Comparison of ENCODE assay signal across 2 cellular contexts in genomic region chr1:114208106-114208505, GRCh38.
TF ChIP-seq lines count a peak whose summit lies in the region.

No MANE protein-coding gene starts in this region.

TF ChIP-seq in GM23338, 12 proteins besides CTCF, POLR2A, EP300 and RAD21:
- TF ChIP-seq CREB1 (CRISPR knock-in tag; IDR thresholded peaks at IDR 0.05; ENCODE audit: low read depth) (no peak), STAT1 (IDR thresholded peaks at IDR 0.05; ENCODE audit: unreplicated experiment) (no peak), EZH2 (IDR thresholded peaks at IDR 0.05; ENCODE audit: low read depth, unreplicated experiment) (no peak), JUNB (IDR thresholded peaks at IDR 0.05; ENCODE audit: unreplicated experiment) (no peak), EZH2phosphoT487 (IDR thresholded peaks at IDR 0.05; ENCODE audit: unreplicated experiment) (no peak), ZNF114 (CRISPR knock-in tag; IDR thresholded peaks at IDR 0.05) (no peak), ZNF331 (CRISPR knock-in tag; IDR thresholded peaks at IDR 0.05; ENCODE audit: low read depth) (no peak), POLR2AphosphoS5 (IDR thresholded peaks at IDR 0.05; ENCODE audit: low read depth) (no peak), NANOG (IDR thresholded peaks at IDR 0.05; ENCODE audit: borderline replicate concordance) (no peak)
- TF ChIP-seq, protein P1, sequence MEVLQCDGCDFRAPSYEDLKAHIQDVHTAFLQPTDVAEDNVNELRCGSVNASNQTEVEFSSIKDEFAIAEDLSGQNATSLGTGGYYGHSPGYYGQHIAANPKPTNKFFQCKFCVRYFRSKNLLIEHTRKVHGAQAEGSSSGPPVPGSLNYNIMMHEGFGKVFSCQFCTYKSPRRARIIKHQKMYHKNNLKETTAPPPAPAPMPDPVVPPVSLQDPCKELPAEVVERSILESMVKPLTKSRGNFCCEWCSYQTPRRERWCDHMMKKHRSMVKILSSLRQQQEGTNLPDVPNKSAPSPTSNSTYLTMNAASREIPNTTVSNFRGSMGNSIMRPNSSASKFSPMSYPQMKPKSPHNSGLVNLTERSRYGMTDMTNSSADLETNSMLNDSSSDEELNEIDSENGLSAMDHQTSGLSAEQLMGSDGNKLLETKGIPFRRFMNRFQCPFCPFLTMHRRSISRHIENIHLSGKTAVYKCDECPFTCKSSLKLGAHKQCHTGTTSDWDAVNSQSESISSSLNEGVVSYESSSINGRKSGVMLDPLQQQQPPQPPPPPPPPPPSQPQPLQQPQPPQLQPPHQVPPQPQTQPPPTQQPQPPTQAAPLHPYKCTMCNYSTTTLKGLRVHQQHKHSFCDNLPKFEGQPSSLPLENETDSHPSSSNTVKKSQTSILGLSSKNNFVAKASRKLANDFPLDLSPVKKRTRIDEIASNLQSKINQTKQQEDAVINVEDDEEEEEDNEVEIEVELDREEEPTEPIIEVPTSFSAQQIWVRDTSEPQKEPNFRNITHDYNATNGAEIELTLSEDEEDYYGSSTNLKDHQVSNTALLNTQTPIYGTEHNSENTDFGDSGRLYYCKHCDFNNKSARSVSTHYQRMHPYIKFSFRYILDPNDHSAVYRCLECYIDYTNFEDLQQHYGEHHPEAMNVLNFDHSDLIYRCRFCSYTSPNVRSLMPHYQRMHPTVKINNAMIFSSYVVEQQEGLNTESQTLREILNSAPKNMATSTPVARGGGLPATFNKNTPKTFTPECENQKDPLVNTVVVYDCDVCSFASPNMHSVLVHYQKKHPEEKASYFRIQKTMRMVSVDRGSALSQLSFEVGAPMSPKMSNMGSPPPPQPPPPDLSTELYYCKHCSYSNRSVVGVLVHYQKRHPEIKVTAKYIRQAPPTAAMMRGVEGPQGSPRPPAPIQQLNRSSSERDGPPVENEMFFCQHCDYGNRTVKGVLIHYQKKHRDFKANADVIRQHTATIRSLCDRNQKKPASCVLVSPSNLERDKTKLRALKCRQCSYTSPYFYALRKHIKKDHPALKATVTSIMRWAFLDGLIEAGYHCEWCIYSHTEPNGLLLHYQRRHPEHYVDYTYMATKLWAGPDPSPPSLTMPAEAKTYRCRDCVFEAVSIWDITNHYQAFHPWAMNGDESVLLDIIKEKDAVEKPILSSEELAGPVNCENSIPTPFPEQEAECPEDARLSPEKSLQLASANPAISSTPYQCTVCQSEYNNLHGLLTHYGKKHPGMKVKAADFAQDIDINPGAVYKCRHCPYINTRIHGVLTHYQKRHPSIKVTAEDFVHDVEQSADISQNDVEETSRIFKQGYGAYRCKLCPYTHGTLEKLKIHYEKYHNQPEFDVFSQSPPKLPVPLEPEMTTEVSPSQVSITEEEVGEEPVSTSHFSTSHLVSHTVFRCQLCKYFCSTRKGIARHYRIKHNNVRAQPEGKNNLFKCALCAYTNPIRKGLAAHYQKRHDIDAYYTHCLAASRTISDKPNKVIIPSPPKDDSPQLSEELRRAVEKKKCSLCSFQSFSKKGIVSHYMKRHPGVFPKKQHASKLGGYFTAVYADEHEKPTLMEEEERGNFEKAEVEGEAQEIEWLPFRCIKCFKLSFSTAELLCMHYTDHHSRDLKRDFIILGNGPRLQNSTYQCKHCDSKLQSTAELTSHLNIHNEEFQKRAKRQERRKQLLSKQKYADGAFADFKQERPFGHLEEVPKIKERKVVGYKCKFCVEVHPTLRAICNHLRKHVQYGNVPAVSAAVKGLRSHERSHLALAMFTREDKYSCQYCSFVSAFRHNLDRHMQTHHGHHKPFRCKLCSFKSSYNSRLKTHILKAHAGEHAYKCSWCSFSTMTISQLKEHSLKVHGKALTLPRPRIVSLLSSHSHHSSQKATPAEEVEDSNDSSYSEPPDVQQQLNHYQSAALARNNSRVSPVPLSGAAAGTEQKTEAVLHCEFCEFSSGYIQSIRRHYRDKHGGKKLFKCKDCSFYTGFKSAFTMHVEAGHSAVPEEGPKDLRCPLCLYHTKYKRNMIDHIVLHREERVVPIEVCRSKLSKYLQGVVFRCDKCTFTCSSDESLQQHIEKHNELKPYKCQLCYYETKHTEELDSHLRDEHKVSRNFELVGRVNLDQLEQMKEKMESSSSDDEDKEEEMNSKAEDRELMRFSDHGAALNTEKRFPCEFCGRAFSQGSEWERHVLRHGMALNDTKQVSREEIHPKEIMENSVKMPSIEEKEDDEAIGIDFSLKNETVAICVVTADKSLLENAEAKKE (CRISPR knock-in tag; IDR thresholded peaks at IDR 0.05), result no peak
- TF ChIP-seq, protein P2, sequence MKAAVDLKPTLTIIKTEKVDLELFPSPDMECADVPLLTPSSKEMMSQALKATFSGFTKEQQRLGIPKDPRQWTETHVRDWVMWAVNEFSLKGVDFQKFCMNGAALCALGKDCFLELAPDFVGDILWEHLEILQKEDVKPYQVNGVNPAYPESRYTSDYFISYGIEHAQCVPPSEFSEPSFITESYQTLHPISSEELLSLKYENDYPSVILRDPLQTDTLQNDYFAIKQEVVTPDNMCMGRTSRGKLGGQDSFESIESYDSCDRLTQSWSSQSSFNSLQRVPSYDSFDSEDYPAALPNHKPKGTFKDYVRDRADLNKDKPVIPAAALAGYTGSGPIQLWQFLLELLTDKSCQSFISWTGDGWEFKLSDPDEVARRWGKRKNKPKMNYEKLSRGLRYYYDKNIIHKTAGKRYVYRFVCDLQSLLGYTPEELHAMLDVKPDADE (IDR thresholded peaks at IDR 0.05), result no peak
- TF ChIP-seq, protein P3, sequence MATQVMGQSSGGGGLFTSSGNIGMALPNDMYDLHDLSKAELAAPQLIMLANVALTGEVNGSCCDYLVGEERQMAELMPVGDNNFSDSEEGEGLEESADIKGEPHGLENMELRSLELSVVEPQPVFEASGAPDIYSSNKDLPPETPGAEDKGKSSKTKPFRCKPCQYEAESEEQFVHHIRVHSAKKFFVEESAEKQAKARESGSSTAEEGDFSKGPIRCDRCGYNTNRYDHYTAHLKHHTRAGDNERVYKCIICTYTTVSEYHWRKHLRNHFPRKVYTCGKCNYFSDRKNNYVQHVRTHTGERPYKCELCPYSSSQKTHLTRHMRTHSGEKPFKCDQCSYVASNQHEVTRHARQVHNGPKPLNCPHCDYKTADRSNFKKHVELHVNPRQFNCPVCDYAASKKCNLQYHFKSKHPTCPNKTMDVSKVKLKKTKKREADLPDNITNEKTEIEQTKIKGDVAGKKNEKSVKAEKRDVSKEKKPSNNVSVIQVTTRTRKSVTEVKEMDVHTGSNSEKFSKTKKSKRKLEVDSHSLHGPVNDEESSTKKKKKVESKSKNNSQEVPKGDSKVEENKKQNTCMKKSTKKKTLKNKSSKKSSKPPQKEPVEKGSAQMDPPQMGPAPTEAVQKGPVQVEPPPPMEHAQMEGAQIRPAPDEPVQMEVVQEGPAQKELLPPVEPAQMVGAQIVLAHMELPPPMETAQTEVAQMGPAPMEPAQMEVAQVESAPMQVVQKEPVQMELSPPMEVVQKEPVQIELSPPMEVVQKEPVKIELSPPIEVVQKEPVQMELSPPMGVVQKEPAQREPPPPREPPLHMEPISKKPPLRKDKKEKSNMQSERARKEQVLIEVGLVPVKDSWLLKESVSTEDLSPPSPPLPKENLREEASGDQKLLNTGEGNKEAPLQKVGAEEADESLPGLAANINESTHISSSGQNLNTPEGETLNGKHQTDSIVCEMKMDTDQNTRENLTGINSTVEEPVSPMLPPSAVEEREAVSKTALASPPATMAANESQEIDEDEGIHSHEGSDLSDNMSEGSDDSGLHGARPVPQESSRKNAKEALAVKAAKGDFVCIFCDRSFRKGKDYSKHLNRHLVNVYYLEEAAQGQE (IDR thresholded peaks at IDR 0.05; ENCODE audit: unreplicated experiment), result no peak

TF ChIP-seq in H1, 55 proteins besides CTCF, POLR2A, EP300 and RAD21:
- no peak for TF ChIP-seq CTBP2 (IDR thresholded peaks at IDR 0.05; ENCODE audit: borderline replicate concordance, insufficient read depth, insufficient read length, low read length)
- no peak for TF ChIP-seq TAF7 (optimal IDR thresholded peaks at IDR 0.05; ENCODE audit: borderline replicate concordance, low read depth, low read length)
- TF ChIP-seq HDAC2 (IDR thresholded peaks at IDR 0.05; ENCODE audit: borderline replicate concordance in 1 of 2, low read depth in 2 of 2, low read length in 2 of 2), result no peak
- no peak for TF ChIP-seq GABPA (IDR thresholded peaks at IDR 0.05; ENCODE audit: borderline replicate concordance, insufficient read depth, low read length)
- no peak for TF ChIP-seq CHD1 (IDR thresholded peaks at IDR 0.05; ENCODE audit: low read depth, low read length)
- TF ChIP-seq, protein P4, sequence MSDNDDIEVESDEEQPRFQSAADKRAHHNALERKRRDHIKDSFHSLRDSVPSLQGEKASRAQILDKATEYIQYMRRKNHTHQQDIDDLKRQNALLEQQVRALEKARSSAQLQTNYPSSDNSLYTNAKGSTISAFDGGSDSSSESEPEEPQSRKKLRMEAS (IDR thresholded peaks at IDR 0.05), result no peak
- TF ChIP-seq RXRA (IDR thresholded peaks at IDR 0.05; ENCODE audit: insufficient read depth, low read depth, low read length), result no peak
- TF ChIP-seq CBX5 (IDR thresholded peaks at IDR 0.05; ENCODE audit: low read depth, low read length), result no peak
- TF ChIP-seq, protein P5, sequence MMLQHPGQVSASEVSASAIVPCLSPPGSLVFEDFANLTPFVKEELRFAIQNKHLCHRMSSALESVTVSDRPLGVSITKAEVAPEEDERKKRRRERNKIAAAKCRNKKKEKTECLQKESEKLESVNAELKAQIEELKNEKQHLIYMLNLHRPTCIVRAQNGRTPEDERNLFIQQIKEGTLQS (IDR thresholded peaks at IDR 0.05; ENCODE audit: insufficient read depth, low read depth, low read length), result no peak
- TF ChIP-seq JUND (IDR thresholded peaks at IDR 0.05; ENCODE audit: low read length), result no peak
